ENCODE assay signal across 1 cellular context in the genomic region with DNA sequence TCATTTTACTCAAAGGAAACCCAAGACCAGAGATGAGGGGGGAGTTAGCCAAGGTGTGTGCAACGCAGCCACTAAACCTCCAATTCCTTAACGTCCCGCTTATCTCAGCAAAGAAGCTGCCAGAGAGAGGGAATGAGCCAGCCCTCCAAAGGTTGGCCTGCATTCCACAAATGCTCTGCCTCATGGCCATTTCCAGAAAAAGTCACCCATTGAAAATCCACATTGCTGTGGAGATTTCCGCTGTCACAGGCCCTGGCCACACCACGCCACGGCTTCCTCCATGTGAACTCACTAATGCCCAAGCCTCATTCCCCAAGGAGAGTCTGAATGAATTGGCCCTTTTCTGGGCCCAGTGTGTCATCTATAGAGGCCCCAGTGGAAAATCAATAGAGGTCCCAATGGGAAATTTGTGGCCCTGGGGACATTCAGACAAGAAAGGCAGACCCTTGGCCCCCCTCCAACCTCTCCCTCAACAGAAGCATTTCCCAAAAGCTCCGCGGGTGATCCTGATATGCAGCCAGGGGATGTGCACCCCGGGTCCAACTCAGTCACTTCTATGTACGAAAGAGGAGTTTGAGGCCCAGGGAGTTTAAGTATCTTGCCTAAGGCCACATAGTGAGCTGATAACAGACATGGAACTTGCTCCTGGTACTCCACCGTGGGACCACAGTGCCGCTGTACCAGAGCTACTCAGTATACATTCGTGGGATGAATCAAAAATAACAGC.
TF ChIP-seq lines count a peak whose summit lies in the region.

No MANE protein-coding gene starts in this region.

TF ChIP-seq in K562, 482 proteins besides CTCF, POLR2A, EP300 and RAD21 (continued from another document and continues in another):
- TF ChIP-seq, protein P1, sequence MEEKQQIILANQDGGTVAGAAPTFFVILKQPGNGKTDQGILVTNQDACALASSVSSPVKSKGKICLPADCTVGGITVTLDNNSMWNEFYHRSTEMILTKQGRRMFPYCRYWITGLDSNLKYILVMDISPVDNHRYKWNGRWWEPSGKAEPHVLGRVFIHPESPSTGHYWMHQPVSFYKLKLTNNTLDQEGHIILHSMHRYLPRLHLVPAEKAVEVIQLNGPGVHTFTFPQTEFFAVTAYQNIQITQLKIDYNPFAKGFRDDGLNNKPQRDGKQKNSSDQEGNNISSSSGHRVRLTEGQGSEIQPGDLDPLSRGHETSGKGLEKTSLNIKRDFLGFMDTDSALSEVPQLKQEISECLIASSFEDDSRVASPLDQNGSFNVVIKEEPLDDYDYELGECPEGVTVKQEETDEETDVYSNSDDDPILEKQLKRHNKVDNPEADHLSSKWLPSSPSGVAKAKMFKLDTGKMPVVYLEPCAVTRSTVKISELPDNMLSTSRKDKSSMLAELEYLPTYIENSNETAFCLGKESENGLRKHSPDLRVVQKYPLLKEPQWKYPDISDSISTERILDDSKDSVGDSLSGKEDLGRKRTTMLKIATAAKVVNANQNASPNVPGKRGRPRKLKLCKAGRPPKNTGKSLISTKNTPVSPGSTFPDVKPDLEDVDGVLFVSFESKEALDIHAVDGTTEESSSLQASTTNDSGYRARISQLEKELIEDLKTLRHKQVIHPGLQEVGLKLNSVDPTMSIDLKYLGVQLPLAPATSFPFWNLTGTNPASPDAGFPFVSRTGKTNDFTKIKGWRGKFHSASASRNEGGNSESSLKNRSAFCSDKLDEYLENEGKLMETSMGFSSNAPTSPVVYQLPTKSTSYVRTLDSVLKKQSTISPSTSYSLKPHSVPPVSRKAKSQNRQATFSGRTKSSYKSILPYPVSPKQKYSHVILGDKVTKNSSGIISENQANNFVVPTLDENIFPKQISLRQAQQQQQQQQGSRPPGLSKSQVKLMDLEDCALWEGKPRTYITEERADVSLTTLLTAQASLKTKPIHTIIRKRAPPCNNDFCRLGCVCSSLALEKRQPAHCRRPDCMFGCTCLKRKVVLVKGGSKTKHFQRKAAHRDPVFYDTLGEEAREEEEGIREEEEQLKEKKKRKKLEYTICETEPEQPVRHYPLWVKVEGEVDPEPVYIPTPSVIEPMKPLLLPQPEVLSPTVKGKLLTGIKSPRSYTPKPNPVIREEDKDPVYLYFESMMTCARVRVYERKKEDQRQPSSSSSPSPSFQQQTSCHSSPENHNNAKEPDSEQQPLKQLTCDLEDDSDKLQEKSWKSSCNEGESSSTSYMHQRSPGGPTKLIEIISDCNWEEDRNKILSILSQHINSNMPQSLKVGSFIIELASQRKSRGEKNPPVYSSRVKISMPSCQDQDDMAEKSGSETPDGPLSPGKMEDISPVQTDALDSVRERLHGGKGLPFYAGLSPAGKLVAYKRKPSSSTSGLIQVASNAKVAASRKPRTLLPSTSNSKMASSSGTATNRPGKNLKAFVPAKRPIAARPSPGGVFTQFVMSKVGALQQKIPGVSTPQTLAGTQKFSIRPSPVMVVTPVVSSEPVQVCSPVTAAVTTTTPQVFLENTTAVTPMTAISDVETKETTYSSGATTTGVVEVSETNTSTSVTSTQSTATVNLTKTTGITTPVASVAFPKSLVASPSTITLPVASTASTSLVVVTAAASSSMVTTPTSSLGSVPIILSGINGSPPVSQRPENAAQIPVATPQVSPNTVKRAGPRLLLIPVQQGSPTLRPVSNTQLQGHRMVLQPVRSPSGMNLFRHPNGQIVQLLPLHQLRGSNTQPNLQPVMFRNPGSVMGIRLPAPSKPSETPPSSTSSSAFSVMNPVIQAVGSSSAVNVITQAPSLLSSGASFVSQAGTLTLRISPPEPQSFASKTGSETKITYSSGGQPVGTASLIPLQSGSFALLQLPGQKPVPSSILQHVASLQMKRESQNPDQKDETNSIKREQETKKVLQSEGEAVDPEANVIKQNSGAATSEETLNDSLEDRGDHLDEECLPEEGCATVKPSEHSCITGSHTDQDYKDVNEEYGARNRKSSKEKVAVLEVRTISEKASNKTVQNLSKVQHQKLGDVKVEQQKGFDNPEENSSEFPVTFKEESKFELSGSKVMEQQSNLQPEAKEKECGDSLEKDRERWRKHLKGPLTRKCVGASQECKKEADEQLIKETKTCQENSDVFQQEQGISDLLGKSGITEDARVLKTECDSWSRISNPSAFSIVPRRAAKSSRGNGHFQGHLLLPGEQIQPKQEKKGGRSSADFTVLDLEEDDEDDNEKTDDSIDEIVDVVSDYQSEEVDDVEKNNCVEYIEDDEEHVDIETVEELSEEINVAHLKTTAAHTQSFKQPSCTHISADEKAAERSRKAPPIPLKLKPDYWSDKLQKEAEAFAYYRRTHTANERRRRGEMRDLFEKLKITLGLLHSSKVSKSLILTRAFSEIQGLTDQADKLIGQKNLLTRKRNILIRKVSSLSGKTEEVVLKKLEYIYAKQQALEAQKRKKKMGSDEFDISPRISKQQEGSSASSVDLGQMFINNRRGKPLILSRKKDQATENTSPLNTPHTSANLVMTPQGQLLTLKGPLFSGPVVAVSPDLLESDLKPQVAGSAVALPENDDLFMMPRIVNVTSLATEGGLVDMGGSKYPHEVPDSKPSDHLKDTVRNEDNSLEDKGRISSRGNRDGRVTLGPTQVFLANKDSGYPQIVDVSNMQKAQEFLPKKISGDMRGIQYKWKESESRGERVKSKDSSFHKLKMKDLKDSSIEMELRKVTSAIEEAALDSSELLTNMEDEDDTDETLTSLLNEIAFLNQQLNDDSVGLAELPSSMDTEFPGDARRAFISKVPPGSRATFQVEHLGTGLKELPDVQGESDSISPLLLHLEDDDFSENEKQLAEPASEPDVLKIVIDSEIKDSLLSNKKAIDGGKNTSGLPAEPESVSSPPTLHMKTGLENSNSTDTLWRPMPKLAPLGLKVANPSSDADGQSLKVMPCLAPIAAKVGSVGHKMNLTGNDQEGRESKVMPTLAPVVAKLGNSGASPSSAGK (IDR thresholded peaks at IDR 0.05) = peak; percentile 62
- TF ChIP-seq YY1 (IDR thresholded peaks at IDR 0.05; ENCODE audit: borderline replicate concordance in 1 of 3, control insufficient read depth in 1 of 3, extremely low read depth in 1 of 3, insufficient read depth in 3 of 3, insufficient read length in 1 of 3, insufficient replicate concordance in 2 of 3, low read depth in 1 of 3, low read length in 2 of 3) (peak in 1 of 3 experiments; percentile 60), ZFP36 (IDR thresholded peaks at IDR 0.05; ENCODE audit: low read depth, low read length, partially characterized antibody) (peak; percentile 2), ID3 (CRISPR knock-in tag; IDR thresholded peaks at IDR 0.05) (no peak), ID3 (tag; IDR thresholded peaks at IDR 0.05) (peak; percentile 21; the same call in 1 of the 2 replicates), ZNF23 (CRISPR knock-in tag; IDR thresholded peaks at IDR 0.05) (no peak), E2F6 (IDR thresholded peaks at IDR 0.05; ENCODE audit: borderline replicate concordance in 1 of 2, extremely low read depth in 1 of 2, insufficient read depth in 1 of 2, insufficient read length in 1 of 2, low read depth in 1 of 2, low read length in 1 of 2, poor library complexity in 1 of 2, severe bottlenecking in 1 of 2) (peak in 1 of 2 experiments; percentile 44), CBX2 (IDR thresholded peaks at IDR 0.05; ENCODE audit: insufficient read depth, low read length, poor library complexity, severe bottlenecking) (no peak), ZKSCAN1 (IDR thresholded peaks at IDR 0.05; ENCODE audit: low read depth, low read length) (0 out of 2 replicates have a peak, but pooled peaks have one; percentile 11), NONO (IDR thresholded peaks at IDR 0.05; ENCODE audit: low read depth in 2 of 2, low read length in 1 of 2) (peak in 1 of 2 experiments; percentile 19; a peak in 1 of 4 replicates), ZNF592 (IDR thresholded peaks at IDR 0.05) (peak; percentile 89), RUNX1 (IDR thresholded peaks at IDR 0.05; ENCODE audit: low read depth) (0 out of 2 replicates have a peak, but pooled peaks have one; percentile 22), ZNF347 (CRISPR knock-in tag; IDR thresholded peaks at IDR 0.05; ENCODE audit: low read depth) (no peak), KDM5B (IDR thresholded peaks at IDR 0.05; ENCODE audit: insufficient replicate concordance, low read depth, low read length) (no peak), SLC30A9 (CRISPR knock-in tag; IDR thresholded peaks at IDR 0.05) (no peak), ZNF431 (CRISPR knock-in tag; IDR thresholded peaks at IDR 0.05) (no peak), CBFA2T3 (IDR thresholded peaks at IDR 0.05) (peak; percentile 44), FOXJ2 (tag; IDR thresholded peaks at IDR 0.05) (no peak), NR2C2 (CRISPR knock-in tag; IDR thresholded peaks at IDR 0.05) (0 out of 2 replicates have a peak, but pooled peaks have one; percentile 0), NR2C2 (tag; IDR thresholded peaks at IDR 0.05) (no peak; the same call in 1 of the 2 replicates), GATAD2B (IDR thresholded peaks at IDR 0.05; ENCODE audit: borderline replicate concordance) (0 out of 2 replicates have a peak, but pooled peaks have one; percentile 40), CXXC5 (CRISPR knock-in tag; IDR thresholded peaks at IDR 0.05) (0 out of 2 replicates have a peak, but pooled peaks have one; percentile 20), RBM25 (IDR thresholded peaks at IDR 0.05; ENCODE audit: low read depth, low read length, severe bottlenecking) (no peak), BMI1 (IDR thresholded peaks at IDR 0.05; ENCODE audit: low read length) (no peak), KAT7 (CRISPR knock-in tag; IDR thresholded peaks at IDR 0.05; ENCODE audit: borderline replicate concordance) (no peak), HNRNPK (IDR thresholded peaks at IDR 0.05; ENCODE audit: low read depth, low read length, poor library complexity, severe bottlenecking) (no peak), L3MBTL2 (IDR thresholded peaks at IDR 0.05) (0 out of 2 replicates have a peak, but pooled peaks have one; percentile 19), TCF3 (CRISPR knock-in tag; IDR thresholded peaks at IDR 0.05) (peak; percentile 25; the same call in 1 of the 2 replicates)
- TF ChIP-seq, protein P2, sequence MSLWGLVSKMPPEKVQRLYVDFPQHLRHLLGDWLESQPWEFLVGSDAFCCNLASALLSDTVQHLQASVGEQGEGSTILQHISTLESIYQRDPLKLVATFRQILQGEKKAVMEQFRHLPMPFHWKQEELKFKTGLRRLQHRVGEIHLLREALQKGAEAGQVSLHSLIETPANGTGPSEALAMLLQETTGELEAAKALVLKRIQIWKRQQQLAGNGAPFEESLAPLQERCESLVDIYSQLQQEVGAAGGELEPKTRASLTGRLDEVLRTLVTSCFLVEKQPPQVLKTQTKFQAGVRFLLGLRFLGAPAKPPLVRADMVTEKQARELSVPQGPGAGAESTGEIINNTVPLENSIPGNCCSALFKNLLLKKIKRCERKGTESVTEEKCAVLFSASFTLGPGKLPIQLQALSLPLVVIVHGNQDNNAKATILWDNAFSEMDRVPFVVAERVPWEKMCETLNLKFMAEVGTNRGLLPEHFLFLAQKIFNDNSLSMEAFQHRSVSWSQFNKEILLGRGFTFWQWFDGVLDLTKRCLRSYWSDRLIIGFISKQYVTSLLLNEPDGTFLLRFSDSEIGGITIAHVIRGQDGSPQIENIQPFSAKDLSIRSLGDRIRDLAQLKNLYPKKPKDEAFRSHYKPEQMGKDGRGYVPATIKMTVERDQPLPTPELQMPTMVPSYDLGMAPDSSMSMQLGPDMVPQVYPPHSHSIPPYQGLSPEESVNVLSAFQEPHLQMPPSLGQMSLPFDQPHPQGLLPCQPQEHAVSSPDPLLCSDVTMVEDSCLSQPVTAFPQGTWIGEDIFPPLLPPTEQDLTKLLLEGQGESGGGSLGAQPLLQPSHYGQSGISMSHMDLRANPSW (CRISPR knock-in tag; IDR thresholded peaks at IDR 0.05) = 0 out of 2 replicates have a peak, but pooled peaks have one; percentile 78
